ENCODE assay signal across 24 cellular contexts in genomic region chr16:87697792-87698191, GRCh38.
A peak's percentile ranks its signal among the peaks of the same experiment; 100 is the strongest.
DNase-seq lines count a peak whose midpoint lies in the region; ATAC-seq and TF ChIP-seq lines count a peak whose summit lies in the region.
"Had no signal": no experiment of that assay in that cellular context is flagged by ENCODE, and none has a peak within 500 bp of the region (broad histone marks: within the 10 kb centered on the region; RNA-seq: fewer than 3 reads in every experiment).

No MANE protein-coding gene starts in this region.

- no peaks in the 10 kb centered on the region for H3K9me3 Mint-ChIP-seq in activated T-cell treated with anti-CD3 and anti-CD28 coated beads, Interleukin-2, amount 50 U/mL, for 72 hours
- H3K9me3 Mint-ChIP-seq in activated T-cell treated with anti-CD3 and anti-CD28 coated beads, Interleukin-2, amount 50 U/mL, for 4 hours = no peaks in the 10 kb centered on the region
- H3K9me3 Mint-ChIP-seq in H9 (no peaks in the 10 kb centered on the region), GM23338 (no peaks in the 10 kb centered on the region; the same call in 2 of the 3 replicates)
- no peaks in the 10 kb centered on the region for H3K9me3 Mint-ChIP-seq in activated naive CD8-positive, alpha-beta T cell treated with anti-CD3 and anti-CD28 coated beads for 36 hours
- no peaks in the 10 kb centered on the region for H3K9me3 Mint-ChIP-seq in stimulated activated effector memory CD8-positive, alpha-beta T cell treated with anti-CD3 and anti-CD28 coated beads, Interleukin-12 subunit alpha, Interleukin-12 subunit beta, amount 100 ng/mL, for 72 hours
- H3K9me3 Mint-ChIP-seq: CD4-positive, alpha-beta memory T cell; HFFc6 had no signal

- H3K27ac ChIP-seq in H9 (ENCODE audit: insufficient read length, low read depth, low read length) (no peak overlapping the region), GM23338 (ENCODE audit: low read depth) (no peak overlapping the region), smooth muscle cell (ENCODE audit: low read depth) (no peak overlapping the region)
- H3K27ac ChIP-seq: ascending aorta, upper lobe of left lung had no signal

- H2BK12ac ChIP-seq in H9 (ENCODE audit: insufficient read length, low read depth, low read length) = no peak overlapping the region

- H3K79me2 ChIP-seq in H9 (ENCODE audit: insufficient read depth, low read length) (no peaks in the 10 kb centered on the region), GM23338 (replicated peaks; ENCODE audit: insufficient read depth) (no peaks in the 10 kb centered on the region), smooth muscle cell (ENCODE audit: low read depth) (no peaks in the 10 kb centered on the region)

- H3K56ac ChIP-seq in H9 (ENCODE audit: insufficient read length, low read depth, low read length) = no peak overlapping the region

- H3K79me1 ChIP-seq in H9 (ENCODE audit: insufficient read depth, low read depth, low read length, poor library complexity, severe bottlenecking) = no peaks in the 10 kb centered on the region

- no peak overlapping the region for H2AK5ac ChIP-seq in H9 (ENCODE audit: insufficient read length, low read length)

- ATAC-seq in activated T-cell treated with anti-CD3 and anti-CD28 coated beads, Interleukin-2, amount 50 U/mL, for 72 hours (replicated peaks in 1 of 2) = no peak
- no peak for ATAC-seq in activated T-cell treated with anti-CD3 and anti-CD28 coated beads, Interleukin-2, amount 50 U/mL, for 4 hours
- ATAC-seq in stimulated activated effector memory CD8-positive, alpha-beta T cell treated with anti-CD3 and anti-CD28 coated beads, Interleukin-12 subunit alpha, Interleukin-12 subunit beta, amount 100 ng/mL, for 72 hours = no peak
- ATAC-seq in GM23338 (no peak), HG03354 (IDR thresholded peaks at IDR 0.05; ENCODE audit: poor library complexity, severe bottlenecking, unreplicated experiment) (no peak)
- ATAC-seq: SK-N-SH treated with all-trans-retinoic acid at 6 μM for 48 hours had no signal

- H4K91ac ChIP-seq in H9 (ENCODE audit: insufficient read length, low read depth, low read length) = no peak overlapping the region

- no peak overlapping the region for H3K4ac ChIP-seq in H9 (ENCODE audit: low read depth, low read length)

- H3K23ac ChIP-seq in H9 (ENCODE audit: insufficient read length, low read depth, low read length) = no peak overlapping the region

- H3K23me2 ChIP-seq in H9 (ENCODE audit: insufficient read length, low read depth, low read length, poor library complexity, severe bottlenecking) = no peaks in the 10 kb centered on the region

- H3K36me3 ChIP-seq in GM23338 (ENCODE audit: insufficient read depth) (no peaks in the 10 kb centered on the region; the same call in 1 of the 2 replicates), smooth muscle cell (ENCODE audit: low read depth) (no peaks in the 10 kb centered on the region)

- H3K4me3 ChIP-seq in GM23338 = no peak overlapping the region
- no peak overlapping the region for H3K4me3 ChIP-seq in smooth muscle cell
- H3K4me3 ChIP-seq: ascending aorta, spleen, upper lobe of left lung had no signal

- H3K27me3 ChIP-seq in H9 (ENCODE audit: insufficient read depth, low read length) = no peaks in the 10 kb centered on the region
- no peaks in the 10 kb centered on the region for H3K27me3 ChIP-seq in GM23338 (ENCODE audit: insufficient read depth)
- H3K27me3 ChIP-seq in smooth muscle cell (ENCODE audit: low read depth) = no peaks in the 10 kb centered on the region
- H3K27me3 ChIP-seq: ascending aorta, spleen, upper lobe of left lung had no signal

- no peak overlapping the region for H3T11ph ChIP-seq in H9 (ENCODE audit: low read length)

- H4K8ac ChIP-seq in H9 (replicated peaks; ENCODE audit: insufficient read length, low read depth, low read length) = no peak overlapping the region

- H3K4me3 Mint-ChIP-seq in activated T-cell treated with anti-CD3 and anti-CD28 coated beads, Interleukin-2, amount 50 U/mL, for 72 hours = peak overlapping the region in 1 of 2 donors; percentile 62
- no peak overlapping the region for H3K4me3 Mint-ChIP-seq in activated T-cell treated with anti-CD3 and anti-CD28 coated beads, Interleukin-2, amount 50 U/mL, for 4 hours
- H3K4me3 Mint-ChIP-seq in H9 (no peak overlapping the region), GM23338 (no peak overlapping the region)
- H3K4me3 Mint-ChIP-seq in activated naive CD8-positive, alpha-beta T cell treated with anti-CD3 and anti-CD28 coated beads for 36 hours = no peak overlapping the region
- no peak overlapping the region for H3K4me3 Mint-ChIP-seq in stimulated activated effector memory CD8-positive, alpha-beta T cell treated with anti-CD3 and anti-CD28 coated beads, Interleukin-12 subunit alpha, Interleukin-12 subunit beta, amount 100 ng/mL, for 72 hours
- H3K4me3 Mint-ChIP-seq: HFFc6 had no signal

- DNase-seq in activated T-cell treated with anti-CD3 and anti-CD28 coated beads, Interleukin-2, amount 50 U/mL, for 72 hours = no peak
- DNase-seq in activated T-cell treated with anti-CD3 and anti-CD28 coated beads, Interleukin-2, amount 50 U/mL, for 4 hours = no peak
- DNase-seq in H9 (no peak), GM23338 (ENCODE audit: low spot score) (no peak), smooth muscle cell (lab: John Stamatoyannopoulos, UW; ENCODE audit: unreplicated experiment) (no peak)
- DNase-seq in activated naive CD8-positive, alpha-beta T cell treated with anti-CD3 and anti-CD28 coated beads for 36 hours = no peak
- no peak for DNase-seq in stimulated activated effector memory CD8-positive, alpha-beta T cell treated with anti-CD3 and anti-CD28 coated beads, Interleukin-12 subunit alpha, Interleukin-12 subunit beta, amount 100 ng/mL, for 72 hours (ENCODE audit: low spot score in 2 of 2)
- DNase-seq: ACHN; activated gamma-delta T cell; caudate nucleus; CD4-positive, alpha-beta memory T cell; dermis blood vessel endothelial cell; DMS153; GDM1; HFFc6; MV-4-11; NCI-H1694; NCI-H69; retina; spleen had no signal

- no peak overlapping the region for H4K5ac ChIP-seq in H9 (ENCODE audit: insufficient read length, low read depth, low read length)

- H3K4me1 ChIP-seq in H9 (ENCODE audit: insufficient read depth, low read length) (no peaks in the 10 kb centered on the region), GM23338 (ENCODE audit: insufficient read depth) (no peaks in the 10 kb centered on the region), smooth muscle cell (ENCODE audit: low read depth) (no peaks in the 10 kb centered on the region)
- H3K4me1 ChIP-seq: ascending aorta, upper lobe of left lung had no signal

- H3K9me2 ChIP-seq in GM23338 (ENCODE audit: insufficient read depth) = no peaks in the 10 kb centered on the region

- no peak overlapping the region for H3K4me2 ChIP-seq in H9 (ENCODE audit: insufficient read depth, insufficient read length, low read length)
- no peak overlapping the region for H3K4me2 ChIP-seq in GM23338
- H3K4me2 ChIP-seq in smooth muscle cell = no peak overlapping the region

- H2BK15ac ChIP-seq in H9 (ENCODE audit: low read depth, low read length) = no peak overlapping the region

- TF ChIP-seq CTCF in H9 (conservative IDR thresholded peaks at IDR 0.05) = no peak
- no peak for TF ChIP-seq CTCF in GM23338 (conservative IDR thresholded peaks at IDR 0.05; ENCODE audit: low read depth in 2 of 2)
- TF ChIP-seq CTCF in smooth muscle cell (IDR thresholded peaks at IDR 0.05; ENCODE audit: borderline replicate concordance, insufficient read depth, poor library complexity, severe bottlenecking) = no peak

- H3K27me3 Mint-ChIP-seq in activated T-cell treated with anti-CD3 and anti-CD28 coated beads, Interleukin-2, amount 50 U/mL, for 72 hours (ENCODE audit: low read depth) = no peaks in the 10 kb centered on the region
- H3K27me3 Mint-ChIP-seq in activated T-cell treated with anti-CD3 and anti-CD28 coated beads, Interleukin-2, amount 50 U/mL, for 4 hours (ENCODE audit: low read depth) = no peaks in the 10 kb centered on the region
- peaks cover 1% of the 10 kb centered on the region; the same call in 1 of the 2 replicates for H3K27me3 Mint-ChIP-seq in H9 (ENCODE audit: low read depth)
- H3K27me3 Mint-ChIP-seq in activated naive CD8-positive, alpha-beta T cell treated with anti-CD3 and anti-CD28 coated beads for 36 hours = no peaks in the 10 kb centered on the region
- H3K27me3 Mint-ChIP-seq in GM23338 (ENCODE audit: insufficient read depth, low read depth, poor library complexity) = peaks cover 22% of the 10 kb centered on the region
- H3K27me3 Mint-ChIP-seq: CD4-positive, alpha-beta memory T cell had no signal

- H3K9ac ChIP-seq in H9 (ENCODE audit: extremely low read depth, insufficient read length, low read length) = no peak overlapping the region
- H3K9ac ChIP-seq in smooth muscle cell (ENCODE audit: low read depth) = no peak overlapping the region

- H3K27ac Mint-ChIP-seq in activated T-cell treated with anti-CD3 and anti-CD28 coated beads, Interleukin-2, amount 50 U/mL, for 72 hours = peak overlapping the region; percentile 58
- H3K27ac Mint-ChIP-seq in H9 = 0 out of 7 replicates have a peak overlapping the region, but pooled peaks of 2 of the 3 experiments have one; percentile 24 to 53
- peak overlapping the region; percentile 60 for H3K27ac Mint-ChIP-seq in activated naive CD8-positive, alpha-beta T cell treated with anti-CD3 and anti-CD28 coated beads for 36 hours
- H3K27ac Mint-ChIP-seq in stimulated activated effector memory CD8-positive, alpha-beta T cell treated with anti-CD3 and anti-CD28 coated beads, Interleukin-12 subunit alpha, Interleukin-12 subunit beta, amount 100 ng/mL, for 72 hours = peak overlapping the region; percentile 80
- no peak overlapping the region for H3K27ac Mint-ChIP-seq in GM23338
- H3K27ac Mint-ChIP-seq: HFFc6 had no signal

- no peaks in the 10 kb centered on the region for H3K36me3 Mint-ChIP-seq in activated T-cell treated with anti-CD3 and anti-CD28 coated beads, Interleukin-2, amount 50 U/mL, for 72 hours (ENCODE audit: insufficient read depth in 2 of 2)
- H3K36me3 Mint-ChIP-seq in activated T-cell treated with anti-CD3 and anti-CD28 coated beads, Interleukin-2, amount 50 U/mL, for 4 hours (ENCODE audit: insufficient read depth) = peaks cover 11% of the 10 kb centered on the region
- H3K36me3 Mint-ChIP-seq in H9 (ENCODE audit: insufficient read depth in 1 of 3, low read depth in 3 of 3) = peaks cover 9 to 68% (median 61%) of the 10 kb centered on the region in 3 experiments; a peak in 6 of 7 replicates
- peaks cover 7% of the 10 kb centered on the region for H3K36me3 Mint-ChIP-seq in activated naive CD8-positive, alpha-beta T cell treated with anti-CD3 and anti-CD28 coated beads for 36 hours
- H3K36me3 Mint-ChIP-seq in stimulated activated effector memory CD8-positive, alpha-beta T cell treated with anti-CD3 and anti-CD28 coated beads, Interleukin-12 subunit alpha, Interleukin-12 subunit beta, amount 100 ng/mL, for 72 hours = peaks cover 49% of the 10 kb centered on the region
- peaks cover 45% of the 10 kb centered on the region for H3K36me3 Mint-ChIP-seq in GM23338 (ENCODE audit: low read depth)

- no peak overlapping the region for H3K18ac ChIP-seq in H9 (ENCODE audit: insufficient read length, low read depth, low read length)

- H4K20me1 ChIP-seq in H9 (ENCODE audit: control insufficient read depth, insufficient read depth, insufficient read length) = no peaks in the 10 kb centered on the region
- H4K20me1 ChIP-seq in GM23338 (replicated peaks; ENCODE audit: insufficient read depth) = no peaks in the 10 kb centered on the region; the same call in 1 of the 2 replicates
- no peaks in the 10 kb centered on the region for H4K20me1 ChIP-seq in smooth muscle cell (ENCODE audit: low read depth)

- H2AFZ ChIP-seq in H9 (ENCODE audit: low read length) = no peak overlapping the region
- no peak overlapping the region for H2AFZ ChIP-seq in GM23338
- no peak overlapping the region for H2AFZ ChIP-seq in smooth muscle cell (ENCODE audit: low read depth)

- no peaks in the 10 kb centered on the region for H3K9me3 ChIP-seq in H9 (ENCODE audit: control insufficient read depth, low read depth, low read length)
- H3K9me3 ChIP-seq in smooth muscle cell (replicated peaks; ENCODE audit: low read depth) = no peaks in the 10 kb centered on the region
- H3K9me3 ChIP-seq: ascending aorta, spleen, upper lobe of left lung had no signal

- H2BK120ac ChIP-seq in H9 (ENCODE audit: low read depth, low read length, poor library complexity, severe bottlenecking) = no peak overlapping the region

- no peak overlapping the region for H2BK5ac ChIP-seq in H9 (ENCODE audit: insufficient read length, low read length)

- H3K14ac ChIP-seq in H9 (ENCODE audit: insufficient read depth, low read length) = no peak overlapping the region

- H2BK20ac ChIP-seq in H9 (ENCODE audit: low read depth, low read length, poor library complexity, severe bottlenecking) = no peak overlapping the region

- peaks cover 39% of the 10 kb centered on the region for H3K4me1 Mint-ChIP-seq in activated T-cell treated with anti-CD3 and anti-CD28 coated beads, Interleukin-2, amount 50 U/mL, for 72 hours (ENCODE audit: low read depth)
- peaks cover 39% of the 10 kb centered on the region for H3K4me1 Mint-ChIP-seq in activated T-cell treated with anti-CD3 and anti-CD28 coated beads, Interleukin-2, amount 50 U/mL, for 4 hours (ENCODE audit: low read depth)
- H3K4me1 Mint-ChIP-seq in H9 (no peaks in the 10 kb centered on the region), GM23338 (no peaks in the 10 kb centered on the region)
- H3K4me1 Mint-ChIP-seq in activated naive CD8-positive, alpha-beta T cell treated with anti-CD3 and anti-CD28 coated beads for 36 hours = peaks cover 17% of the 10 kb centered on the region
- H3K4me1 Mint-ChIP-seq in stimulated activated effector memory CD8-positive, alpha-beta T cell treated with anti-CD3 and anti-CD28 coated beads, Interleukin-12 subunit alpha, Interleukin-12 subunit beta, amount 100 ng/mL, for 72 hours = peaks cover 44% of the 10 kb centered on the region

- WGBS in H9 (ENCODE audit: extremely low coverage, insufficient read length, low lambda C conversion rate) = no CpG with 5 or more reads among the region's 14 CpGs
- WGBS in smooth muscle cell (ENCODE audit: low lambda C conversion rate) = 98% methylated on average over 14 of the region's 14 CpGs

- H3F3A ChIP-seq in GM23338 (replicated peaks; ENCODE audit: low read depth) = peaks cover 4% of the 10 kb centered on the region; the same call in 1 of the 2 replicates
- no peaks in the 10 kb centered on the region for H3F3A ChIP-seq in smooth muscle cell (ENCODE audit: low read depth)
